In genomic region chr5:73799401-73799972, GRCh38 we compare ENCODE assay signal across 21 cellular contexts.
"Had no signal": no experiment of that assay in that cellular context is flagged by ENCODE, and none has a peak within 500 bp of the region (broad histone marks: within the 10 kb centered on the region; RNA-seq: fewer than 3 reads in every experiment).

No MANE protein-coding gene starts in this region.

- H3K4me3 Mint-ChIP-seq: effector memory CD8-positive, alpha-beta T cell; immature natural killer cell; memory B cell; natural killer cell; type B pancreatic cell had no signal

- H3K36me3 Mint-ChIP-seq: immature natural killer cell, memory B cell, natural killer cell, type B pancreatic cell had no signal

- DNase-seq: cortex of kidney; effector memory CD8-positive, alpha-beta T cell; hypothalamus; immature natural killer cell; islet precursor cell; left ventricle myocardium superior; lower lobe of right lung; natural killer cell; occipital lobe; ovary; posterior cingulate gyrus; psoas muscle; right cardiac atrium; spleen; stimulated activated CD4-positive, alpha-beta T cell treated with anti-CD3 and anti-CD28 coated beads, Interleukin-4, amount 100 ng/mL, for 4 hours; stimulated activated naive CD4-positive, alpha-beta T cell; substantia nigra; testis; tibial artery had no signal

- H3K27ac Mint-ChIP-seq: effector memory CD8-positive, alpha-beta T cell; immature natural killer cell; memory B cell; natural killer cell; type B pancreatic cell had no signal

- H3K9me3 Mint-ChIP-seq: effector memory CD8-positive, alpha-beta T cell; immature natural killer cell; memory B cell; natural killer cell; type B pancreatic cell had no signal

- H3K4me1 Mint-ChIP-seq: memory B cell had no signal

- ATAC-seq: effector memory CD8-positive, alpha-beta T cell; left ventricle myocardium superior; lower lobe of right lung; natural killer cell; psoas muscle; right cardiac atrium had no signal
